8 cellular contexts compared by ENCODE assay signal in the genomic region with DNA sequence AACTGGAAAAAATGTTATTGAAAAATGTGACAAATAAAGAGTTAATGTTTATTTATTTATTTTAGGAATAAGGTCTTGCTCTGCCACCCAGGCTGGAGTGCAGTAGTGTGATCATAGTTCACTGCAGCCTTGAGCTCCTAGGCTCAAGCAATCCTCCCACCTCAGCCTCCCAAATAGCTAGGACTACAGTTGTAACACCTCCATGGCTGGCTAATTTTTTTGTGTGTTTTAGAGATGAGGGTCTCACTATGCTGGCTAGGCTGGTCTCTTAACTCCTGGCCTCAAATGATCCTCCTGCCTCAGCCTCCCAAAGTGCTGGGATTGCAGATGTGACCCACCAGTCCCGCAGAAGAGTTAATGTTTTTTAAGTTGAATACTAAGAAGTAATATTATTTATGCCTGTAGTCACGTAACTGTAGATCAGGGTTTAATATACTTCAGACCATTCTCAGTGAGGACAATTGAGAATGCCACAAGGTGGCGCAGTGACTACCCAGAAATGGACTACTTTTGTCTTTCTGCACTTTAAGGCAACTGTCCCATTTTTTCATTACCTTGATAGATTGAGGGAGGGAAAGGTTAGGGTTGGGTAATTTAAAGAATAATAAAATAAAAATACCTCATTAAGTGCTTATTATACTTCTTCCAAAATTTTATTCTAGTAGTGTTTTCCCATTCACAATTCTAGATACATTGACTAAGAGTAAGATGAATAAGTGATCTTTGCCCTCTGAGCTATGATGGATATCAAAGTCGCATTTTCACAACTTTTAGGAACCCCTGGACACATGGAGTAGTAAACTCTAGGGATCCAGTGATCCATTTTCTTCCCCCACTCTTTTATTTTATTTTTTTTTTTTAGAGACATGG. TPM values are rescaled to one million over a fixed set of nuclear protein-coding genes. Genes with fewer than 3 reads are reported as not detected.
A peak's percentile ranks its signal among the peaks of the same experiment; 100 is the strongest.
DNase-seq lines count a peak whose midpoint lies in the region; ATAC-seq and TF ChIP-seq lines count a peak whose summit lies in the region.

No MANE protein-coding gene starts in this region.

- H3K9me3 ChIP-seq in lung (ENCODE audit: control insufficient read depth in 2 of 2, insufficient read depth in 1 of 2, low read length in 1 of 2), result no peaks in the 10 kb centered on the region

- TF ChIP-seq CTCF in GM12875 (IDR thresholded peaks at IDR 0.05; ENCODE audit: borderline replicate concordance, insufficient read depth, low read depth, low read length) (peak; percentile 64; the same call in 1 of the 2 replicates), lung (IDR thresholded peaks at IDR 0.05; ENCODE audit: control extremely low read depth, extremely low read depth) (peak; percentile 78)

- DNase-seq in A172 (ENCODE audit: low spot score), result peak; percentile 79
- DNase-seq in NCI-H2227 treated with DMSO at 0.1 percent for 48 hours (lab: John Stamatoyannopoulos, UW), result peak; percentile 14
- peak; percentile 32 to 51 for DNase-seq in activated CD4-positive, alpha-beta T cell treated with anti-CD3 and anti-CD28 coated beads for 24 hours (ENCODE audit: low read depth in 2 of 2)
- DNase-seq in dedifferentiated amniotic fluid mesenchymal stem cell (ENCODE audit: extremely low spot score), result peak; percentile 65
- DNase-seq in lung (ENCODE audit: low spot score), result peak; percentile 43
- peak; percentile 6 to 30 for DNase-seq in stimulated activated CD8-positive, alpha-beta memory T cell treated with anti-CD3 and anti-CD28 coated beads, Interleukin-15, amount 100 ng/mL, for 48 hours (ENCODE audit: low read depth in 2 of 2)

- 22 to 30% methylated on average over 4 of the region's 4 CpGs for WGBS in lung, 2 donors

- H3K4me3 ChIP-seq in GM12875 (ENCODE audit: low read depth, low read length) (no peak overlapping the region), lung (no peak overlapping the region)

- H3K27ac ChIP-seq in lung (ENCODE audit: low read depth in 1 of 2, low read length in 1 of 2), result no peak overlapping the region

- peak; percentile 62 for ATAC-seq in lung (ENCODE audit: insufficient read depth, low FRiP score)
- ATAC-seq in GM19395 (IDR thresholded peaks at IDR 0.05; ENCODE audit: unreplicated experiment), result no peak

- no peaks in the 10 kb centered on the region for H3K36me3 ChIP-seq in lung (ENCODE audit: control insufficient read depth in 2 of 2, insufficient read depth in 2 of 2, low read length in 2 of 2)

- no peaks in the 10 kb centered on the region for H3K27me3 ChIP-seq in lung (ENCODE audit: control insufficient read depth, insufficient read depth)

- no peaks in the 10 kb centered on the region for H3K4me1 ChIP-seq in lung (ENCODE audit: control insufficient read depth in 2 of 2, insufficient read depth in 2 of 2, low read length in 2 of 2)

RNA-seq across cellular contexts. Expression of a gene that starts 6.0 kb away (rescaled TPM):
- total RNA-seq in A172 (2014; rRNA removed; shearing (Covaris generic)), result 0.17 TPM in 1 of 2 replicates, not detected in the other
- total RNA-seq in lung, result under 1 TPM in 1 of 2 donors, not detected in 1; 0.43 TPM
- polyA plus RNA-seq in lung, result 1 to 10 TPM in 1 of 2 donors, under 1 TPM in 1; 0.49 to 6.6 TPM

RNA-seq across cellular contexts. Expression of a gene that starts 41.4 kb away (rescaled TPM):
- total RNA-seq in A172 (2014; rRNA removed; shearing (Covaris generic)), result 118 and 146 TPM in 2 replicates
- total RNA-seq in lung, result 100 to 1,000 TPM in 1 of 2 donors, 10 to 100 TPM in 1; 45.2 to 126 TPM
- polyA plus RNA-seq in lung, result 10 to 100 TPM; 21.0 to 42.3 TPM

Comparison
In these comparisons a context has a peak if more than half of its experiments do, and no peak if none do; other contexts are left out.
1. DNase-seq: peak in every context shown above with its lines; median percentile 79 in A172; 65 in dedifferentiated amniotic fluid mesenchymal stem cell; 43 in lung; 42 in activated CD4-positive, alpha-beta T cell treated with anti-CD3 and anti-CD28 coated beads for 24 hours; 18 in stimulated activated CD8-positive, alpha-beta memory T cell treated with anti-CD3 and anti-CD28 coated beads, Interleukin-15, amount 100 ng/mL, for 48 hours; 14 in NCI-H2227 treated with DMSO at 0.1 percent for 48 hours.